12 cellular contexts compared by ENCODE assay signal in the genomic region with DNA sequence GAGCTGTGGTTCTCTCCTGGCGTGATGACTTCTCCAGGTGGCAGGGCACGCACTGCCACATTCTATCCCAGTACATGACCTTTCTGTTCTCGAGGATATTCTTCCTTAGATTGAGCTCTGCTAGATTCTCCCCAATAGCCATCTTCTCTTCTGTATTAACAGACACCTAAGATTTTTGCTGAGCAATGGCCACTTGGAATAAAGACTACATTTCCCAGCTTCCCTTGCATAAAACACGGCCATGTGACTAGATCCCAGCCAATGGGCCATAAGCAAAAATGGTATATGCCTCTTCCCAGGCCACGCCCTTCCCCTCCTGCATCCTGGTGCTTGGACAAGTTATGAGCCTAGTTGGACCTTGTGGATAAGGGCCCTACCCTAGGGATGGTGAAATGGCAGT.
DNase-seq lines count a peak whose midpoint lies in the region; ATAC-seq and TF ChIP-seq lines count a peak whose summit lies in the region.
"Had no signal": no experiment of that assay in that cellular context is flagged by ENCODE, and none has a peak within 500 bp of the region (broad histone marks: within the 10 kb centered on the region; RNA-seq: fewer than 3 reads in every experiment).

No MANE protein-coding gene starts in this region.

- H3K9me3 Mint-ChIP-seq in endothelial cell (ENCODE audit: unreplicated experiment) = peaks cover 4% of the 10 kb centered on the region

- H3K4me3 Mint-ChIP-seq in endothelial cell (ENCODE audit: unreplicated experiment) = no peak overlapping the region
- H3K4me3 Mint-ChIP-seq: brain had no signal

- H3K4me2 ChIP-seq in PC-3 (ENCODE audit: low read length) = no peak overlapping the region

- no peak overlapping the region for H3K9ac ChIP-seq in PC-3 (ENCODE audit: low read length)

- no peak overlapping the region for H3K4me3 ChIP-seq in HEK293 (ENCODE audit: low read depth, low read length)
- no peak overlapping the region for H3K4me3 ChIP-seq in PC-3 (ENCODE audit: low read length)

- POLR2A ChIA-PET in HEK293 (lab: Yijun Ruan, JAX) (no interaction called here), PC-3 (lab: Charles Lee; ENCODE audit: unreplicated experiment) (no interaction called here)

- H3K9me2 ChIP-seq in PC-3 (replicated peaks; ENCODE audit: low read length) = no peaks in the 10 kb centered on the region

- H2AFZ ChIP-seq in PC-3 (ENCODE audit: low read length) = peak overlapping the region; percentile 28; the same call in 1 of the 2 replicates

- H3K9me3 ChIP-seq in HEK293 (ENCODE audit: control insufficient read depth, insufficient read depth, low read depth, low read length) (no peaks in the 10 kb centered on the region), PC-3 (ENCODE audit: low read length) (no peaks in the 10 kb centered on the region)

- H3K27ac ChIP-seq in HEK293 (ENCODE audit: extremely low read depth, low read depth, low read length) = no peak overlapping the region
- H3K27ac ChIP-seq in PC-3 (ENCODE audit: low read length) = no peak overlapping the region

- CTCF ChIA-PET in HEK293 (lab: Yijun Ruan, JAX) = interaction anchor here (0.6 kb wide), 1 partner anchor 348 kb away, joined by 5 read pairs; no protein-coding TSS in a partner anchor
- CTCF ChIA-PET in PC-3 (lab: Charles Lee) = no interaction called here

- no peaks in the 10 kb centered on the region for H4K20me1 ChIP-seq in PC-3 (ENCODE audit: low read length)

- peak; percentile 76 for ATAC-seq in PC-3

- no peaks in the 10 kb centered on the region for H3K36me3 Mint-ChIP-seq in endothelial cell (ENCODE audit: low read depth, unreplicated experiment)
- H3K36me3 Mint-ChIP-seq: brain had no signal

- H3K4me1 Mint-ChIP-seq in endothelial cell (ENCODE audit: unreplicated experiment) = peaks cover 8% of the 10 kb centered on the region

- H3K27me3 Mint-ChIP-seq in endothelial cell (ENCODE audit: unreplicated experiment) = peaks cover 1% of the 10 kb centered on the region

- H3K27me3 ChIP-seq in PC-3 (ENCODE audit: low read length) = no peaks in the 10 kb centered on the region

- DNase-seq in D341Med (ENCODE audit: low spot score) (peak; percentile 40), PC-3 (peak; percentile 70), fibroblast of gingiva (ENCODE audit: low read depth) (peak; percentile 18), hepatic stellate cell (ENCODE audit: low spot score) (no peak), putamen (ENCODE audit: low spot score) (no peak), endothelial cell (ENCODE audit: low spot score) (no peak)
- no peak for DNase-seq in activated T-cell treated with anti-CD3 and anti-CD28 coated beads, Interleukin-2, amount 50 U/mL, for 1 hour
- DNase-seq: activated CD4-positive, alpha-beta T cell treated with anti-CD3 and anti-CD28 coated beads, Interleukin-2, amount 50 U/mL, for 1 hour; GOT3; MM.1S had no signal

- no peaks in the 10 kb centered on the region for H3K79me2 ChIP-seq in PC-3 (ENCODE audit: low read length)

- no peaks in the 10 kb centered on the region for H3F3A ChIP-seq in PC-3 (ENCODE audit: low read length, unreplicated experiment)

- no TSS peak for BruUV-seq in PC-3 (replicated peaks; lab: Mats Ljungman, UMichigan)

- intact Hi-C loops in PC-3 (cut with micrococcal nuclease) = no loop called here

- no peaks in the 10 kb centered on the region for H3K36me3 ChIP-seq in HEK293 (ENCODE audit: control insufficient read depth in 2 of 2, insufficient read depth in 1 of 2, low read length in 2 of 2)
- no peaks in the 10 kb centered on the region for H3K36me3 ChIP-seq in PC-3 (ENCODE audit: low read depth, low read length)

- no peaks in the 10 kb centered on the region for H3K4me1 ChIP-seq in HEK293 (ENCODE audit: control insufficient read depth, insufficient read depth, low read length)
- H3K4me1 ChIP-seq in PC-3 (ENCODE audit: insufficient read depth, low read length) = no peaks in the 10 kb centered on the region

- H3K27ac Mint-ChIP-seq in endothelial cell (ENCODE audit: unreplicated experiment) = no peak overlapping the region
- H3K27ac Mint-ChIP-seq: brain had no signal

- TF ChIP-seq CTCF in HEK293 (tag by site-specific recombination; IDR thresholded peaks at IDR 0.05) (no peak), PC-3 (conservative IDR thresholded peaks at IDR 0.05; ENCODE audit: low read depth, low read length) (no peak), endothelial cell (IDR thresholded peaks at IDR 0.05; ENCODE audit: unreplicated experiment) (no peak)

TF ChIP-seq in HEK293, 187 proteins besides CTCF, POLR2A, EP300 and RAD21:
- TF ChIP-seq SP3 (tag by site-specific recombination; IDR thresholded peaks at IDR 0.05) = peak; percentile 41
- no peak for TF ChIP-seq RBAK (tag by site-specific recombination; IDR thresholded peaks at IDR 0.05)

Comparison
In these comparisons a context has a peak if more than half of its experiments do, and no peak if none do; other contexts are left out.
1. DNase-seq: peak in D341Med (single experiment), PC-3 (single experiment) and fibroblast of gingiva (single experiment); none in activated T-cell treated with anti-CD3 and anti-CD28 coated beads, Interleukin-2, amount 50 U/mL, for 1 hour (single experiment), hepatic stellate cell (single experiment), putamen (single experiment) and endothelial cell (single experiment).